Comparison of ENCODE assay signal across 22 cellular contexts in genomic region chr1:34829250-34829649, GRCh38. TPM values are rescaled to one million over a fixed set of nuclear protein-coding genes. Genes with fewer than 3 reads are reported as not detected.
DNase-seq lines count a peak whose midpoint lies in the region; ATAC-seq and TF ChIP-seq lines count a peak whose summit lies in the region.
"Had no signal": no experiment of that assay in that cellular context is flagged by ENCODE, and none has a peak within 500 bp of the region (broad histone marks: within the 10 kb centered on the region; RNA-seq: fewer than 3 reads in every experiment).

No MANE protein-coding gene starts in this region.

- no peak for TF ChIP-seq CTCF in NB4 (IDR thresholded peaks at IDR 0.05; ENCODE audit: low read depth, low read length)
- no peak for TF ChIP-seq CTCF in cardiac fibroblast (IDR thresholded peaks at IDR 0.05; ENCODE audit: low read depth, low read length)
- no peak for TF ChIP-seq CTCF in natural killer cell (IDR thresholded peaks at IDR 0.05)

- H3K36me3 ChIP-seq in BLaER1: no peaks in the 10 kb centered on the region
- H3K36me3 ChIP-seq: MG63, suprapubic skin had no signal

- H3K4me3 ChIP-seq in BLaER1: no peak overlapping the region
- no peak overlapping the region for H3K4me3 ChIP-seq in NB4 (ENCODE audit: low read depth, low read length)
- H3K4me3 ChIP-seq in cardiac fibroblast (replicated peaks in 1 of 2; ENCODE audit: low read depth in 2 of 2, low read length in 2 of 2): no peak overlapping the region
- H3K4me3 ChIP-seq: MG63, suprapubic skin had no signal

- H3K9me3 Mint-ChIP-seq in natural killer cell: no peaks in the 10 kb centered on the region
- H3K9me3 Mint-ChIP-seq: activated naive CD4-positive, alpha-beta T cell treated with anti-CD3 and anti-CD28 coated beads, Interleukin-2, amount 50 U/mL, for 24 hours; CD8-positive, alpha-beta T cell; IgD-negative memory B cell; neural crest cell had no signal

- H3K27ac ChIP-seq in BLaER1: no peak overlapping the region
- H3K27ac ChIP-seq: suprapubic skin had no signal

- DNase-seq in NB4 (ENCODE audit: low read depth) (peak; percentile 87), cardiac fibroblast (ENCODE audit: low read depth in 2 of 2) (peak; percentile 33 to 53), posterior vena cava (ENCODE audit: low spot score) (peak; percentile 59), NCI-H524 treated with DMSO at 0.1 percent for 48 hours (lab: John Stamatoyannopoulos, UW) (no peak), natural killer cell (no peak), NCI-H774 (lab: John Stamatoyannopoulos, UW) (no peak)
- DNase-seq in stimulated activated CD4-positive, alpha-beta T cell treated with anti-CD3 and anti-CD28 coated beads, Interleukin-4, amount 100 ng/mL, for 4 hours: no peak
- DNase-seq: activated CD4-positive, CD25-positive, alpha-beta regulatory T cell; activated CD8-positive, alpha-beta memory T cell treated with anti-CD3 and anti-CD28 coated beads for 24 hours; CD8-positive, alpha-beta T cell; dermis blood vessel endothelial cell; MG63; NCI-H187 treated with DMSO at 0.1 percent for 48 hours; SHP77 treated with DMSO at 0.1 percent for 48 hours; stimulated activated CD8-positive, alpha-beta memory T cell treated with anti-CD3 and anti-CD28 coated beads, Interleukin-4, amount 100 ng/mL, for 48 hours had no signal

- H3K36me3 Mint-ChIP-seq in natural killer cell: no peaks in the 10 kb centered on the region
- H3K36me3 Mint-ChIP-seq: activated naive CD4-positive, alpha-beta T cell treated with anti-CD3 and anti-CD28 coated beads, Interleukin-2, amount 50 U/mL, for 24 hours; CD8-positive, alpha-beta T cell had no signal

- no peaks in the 10 kb centered on the region for H3K27me3 ChIP-seq in BLaER1
- H3K27me3 ChIP-seq: MG63, suprapubic skin had no signal

- H3K4me3 Mint-ChIP-seq in natural killer cell: no peak overlapping the region
- H3K4me3 Mint-ChIP-seq: activated naive CD4-positive, alpha-beta T cell treated with anti-CD3 and anti-CD28 coated beads, Interleukin-2, amount 50 U/mL, for 24 hours; CD8-positive, alpha-beta T cell; IgD-negative memory B cell; neural crest cell had no signal

- H4K20me1 ChIP-seq in BLaER1: no peaks in the 10 kb centered on the region

- no peak for ATAC-seq in natural killer cell
- ATAC-seq: CD8-positive, alpha-beta T cell had no signal

- H3K27me3 Mint-ChIP-seq in natural killer cell (ENCODE audit: low read depth in 2 of 2): no peaks in the 10 kb centered on the region
- H3K27me3 Mint-ChIP-seq: activated naive CD4-positive, alpha-beta T cell treated with anti-CD3 and anti-CD28 coated beads, Interleukin-2, amount 50 U/mL, for 24 hours; IgD-negative memory B cell had no signal

- peaks cover 0 to 9% of the 10 kb centered on the region in 2 donors for H3K4me1 Mint-ChIP-seq in natural killer cell
- H3K4me1 Mint-ChIP-seq: activated naive CD4-positive, alpha-beta T cell treated with anti-CD3 and anti-CD28 coated beads, Interleukin-2, amount 50 U/mL, for 24 hours had no signal

- H3K4me2 ChIP-seq in BLaER1: peak overlapping the region; percentile 7

- peaks cover 26% of the 10 kb centered on the region for H3K4me1 ChIP-seq in BLaER1
- H3K4me1 ChIP-seq: suprapubic skin had no signal

- no peak overlapping the region for H3K9ac ChIP-seq in BLaER1

- intact Hi-C loops in posterior vena cava (cut with DNase I) (no loop called here), natural killer cell (cut with micrococcal nuclease) (no loop called here)

- TF ChIP-seq POLR2A in NB4 (IDR thresholded peaks at IDR 0.05; ENCODE audit: extremely low read depth, insufficient read length): no peak

- no peak overlapping the region for H3K27ac Mint-ChIP-seq in natural killer cell
- H3K27ac Mint-ChIP-seq: activated naive CD4-positive, alpha-beta T cell treated with anti-CD3 and anti-CD28 coated beads, Interleukin-2, amount 50 U/mL, for 24 hours; CD8-positive, alpha-beta T cell had no signal

- no peaks in the 10 kb centered on the region for H3K9me3 ChIP-seq in BLaER1
- H3K9me3 ChIP-seq: MG63, suprapubic skin had no signal

RNA-seq across cellular contexts. Expression of gene SMIM12, which starts 30.3 kb away (rescaled TPM):
- total RNA-seq in posterior vena cava: 10 to 100 TPM; 52.3 to 57.5 TPM
- total RNA-seq in natural killer cell: 10 to 100 TPM; 33.4 to 44.5 (median 36.5) TPM

RNA-seq across cellular contexts. Expression of gene GJA4, which starts 36.5 kb away (rescaled TPM):
- total RNA-seq in posterior vena cava: 10 to 100 TPM; 21.8 to 26.8 TPM
- not detected for total RNA-seq in natural killer cell
- total RNA-seq: CD8-positive, alpha-beta T cell; NCI-H460 had no signal

RNA-seq across cellular contexts. Expression of gene GJB3, which starts 48.2 kb away (rescaled TPM):
- total RNA-seq in posterior vena cava (not detected), natural killer cell (not detected)
- total RNA-seq: CD8-positive, alpha-beta T cell; NCI-H460; neural crest cell; T-helper 1 cell treated with Interleukin-12 subunit alpha and Interleukin-12 subunit beta and Interleukin-4 antibody, amounts not matched to agents 30 ng/mL and 1 ng/mL, for 36 hours had no signal

Comparison
In these comparisons a context has a peak if more than half of its experiments do, and no peak if none do; other contexts are left out.
1. DNase-seq: peak in NB4 (single experiment), cardiac fibroblast (2 of 2) and posterior vena cava (single experiment); none in NCI-H524 treated with DMSO at 0.1 percent for 48 hours (single experiment), natural killer cell (single experiment), stimulated activated CD4-positive, alpha-beta T cell treated with anti-CD3 and anti-CD28 coated beads, Interleukin-4, amount 100 ng/mL, for 4 hours (0 of 2) and NCI-H774 (single experiment).
2. RNA of gene GJA4, which starts 36.5 kb away (total RNA-seq): 21.8 to 26.8 TPM in posterior vena cava; not detected in natural killer cell; every median in the first group is over 10 times any median in the second.